8 cellular contexts compared by ENCODE assay signal in genomic region chr10:31697271-31698168, GRCh38.
DNase-seq lines count a peak whose midpoint lies in the region; ATAC-seq and TF ChIP-seq lines count a peak whose summit lies in the region.

No MANE protein-coding gene starts in this region.

- H2BK12ac ChIP-seq in neuronal stem cell (ENCODE audit: low read length) = peak overlapping the region; percentile 76

- H3K9me3 ChIP-seq in AG04450 (ENCODE audit: control insufficient read depth, insufficient read depth, low read length) (no peaks in the 10 kb centered on the region), neuronal stem cell (replicated peaks in 1 of 2; ENCODE audit: control insufficient read depth in 2 of 2, insufficient read depth in 1 of 2, low read depth in 1 of 2, low read length in 2 of 2) (peaks cover 0 to 2% of the 10 kb centered on the region in 2 donors)
- no peaks in the 10 kb centered on the region for H3K9me3 ChIP-seq in CD8-positive, alpha-beta T cell (ENCODE audit: low read length)

- peak; percentile 57 for DNase-seq in AG04450 (ENCODE audit: low read depth, low spot score)
- peak; percentile 80 for DNase-seq in NCI-H69 (lab: John Stamatoyannopoulos, UW)
- peak; percentile 82 for DNase-seq in fibroblast of gingiva (ENCODE audit: low read depth)
- DNase-seq in neuronal stem cell (ENCODE audit: low spot score) = no peak
- DNase-seq in effector CD4-positive, alpha-beta T cell = no peak
- no peak for DNase-seq in Calu3
- DNase-seq in CD8-positive, alpha-beta T cell = no peak
- DNase-seq in activated T-cell treated with anti-CD3 and anti-CD28 coated beads, Interleukin-2, amount 50 U/mL, for 1 hour = no peak

- H2BK15ac ChIP-seq in neuronal stem cell (ENCODE audit: low read length) = peak overlapping the region; percentile 47

- H3K4me2 ChIP-seq in neuronal stem cell (ENCODE audit: insufficient read depth, low read length, poor library complexity, severe bottlenecking) = no peak overlapping the region

- H4K91ac ChIP-seq in neuronal stem cell (ENCODE audit: low read depth, low read length, poor library complexity) = peak overlapping the region; percentile 22

- no peaks in the 10 kb centered on the region for H3K36me3 Mint-ChIP-seq in Calu3 (ENCODE audit: insufficient read depth, unreplicated experiment)
- no peaks in the 10 kb centered on the region for H3K36me3 Mint-ChIP-seq in CD8-positive, alpha-beta T cell

- H3K4me1 Mint-ChIP-seq in Calu3 (ENCODE audit: low read depth, unreplicated experiment) = no peaks in the 10 kb centered on the region
- no peaks in the 10 kb centered on the region for H3K4me1 Mint-ChIP-seq in CD8-positive, alpha-beta T cell (ENCODE audit: low read depth)

- peaks cover 41% of the 10 kb centered on the region for H3K27me3 Mint-ChIP-seq in Calu3 (ENCODE audit: unreplicated experiment)
- H3K27me3 Mint-ChIP-seq in CD8-positive, alpha-beta T cell (ENCODE audit: low read depth) = no peaks in the 10 kb centered on the region

- whole genome bisulfite sequencing in neuronal stem cell (ENCODE audit: extremely low coverage in 2 of 2, insufficient read length in 2 of 2, insufficient replicate concordance in 1 of 2), 2 donors = no CpG with 5 or more reads among the region's 19 CpGs

- peak overlapping the region; percentile 86 for H2AK5ac ChIP-seq in neuronal stem cell (ENCODE audit: low read depth, low read length)

- no peak overlapping the region for H2BK5ac ChIP-seq in neuronal stem cell (ENCODE audit: low read length)

- CTCF ChIA-PET in AG04450 (lab: Charles Lee) (interaction anchor here (0.8 kb wide), 1 partner anchor 78 kb away, joined by 3 read pairs; no protein-coding TSS in a partner anchor), Calu3 (lab: Charles Lee) (no interaction called here)
- CTCF ChIA-PET in CD8-positive, alpha-beta T cell (lab: Charles Lee) = no interaction called here

- peak overlapping the region; percentile 94 for H2AFZ ChIP-seq in neuronal stem cell (ENCODE audit: low read length)

- intact Hi-C loops in Calu3 (cut with micrococcal nuclease; ENCODE audit: unreplicated experiment) = no loop called here
- intact Hi-C loops in CD8-positive, alpha-beta T cell (cut with DNase I, micrococcal nuclease) = no loop called here

- H3K27me3 ChIP-seq in AG04450 (ENCODE audit: control insufficient read depth, insufficient read depth, low read length) (no peaks in the 10 kb centered on the region), neuronal stem cell (ENCODE audit: control insufficient read depth in 3 of 3, insufficient read depth in 3 of 3, low read depth in 1 of 3, low read length in 3 of 3) (no peaks in the 10 kb centered on the region)
- H3K27me3 ChIP-seq in CD8-positive, alpha-beta T cell (ENCODE audit: insufficient read depth, low read length) = no peaks in the 10 kb centered on the region

- BruUV-seq in Calu3 (replicated peaks; lab: Mats Ljungman, UMichigan) = no TSS peak

- no peak overlapping the region for H2BK120ac ChIP-seq in neuronal stem cell (ENCODE audit: low read depth, low read length)

- no peaks in the 10 kb centered on the region for H3K79me1 ChIP-seq in neuronal stem cell (ENCODE audit: low read depth, low read length)

- peak overlapping the region; percentile 65 for H3K18ac ChIP-seq in neuronal stem cell (ENCODE audit: low read length)

- H3K14ac ChIP-seq in neuronal stem cell (ENCODE audit: low read length) = peak overlapping the region; percentile 49

- peaks cover 11 to 16% of the 10 kb centered on the region in 2 donors for H3K4me1 ChIP-seq in neuronal stem cell (ENCODE audit: control insufficient read depth in 2 of 2, insufficient read depth in 1 of 2, low read depth in 1 of 2, low read length in 2 of 2)
- no peaks in the 10 kb centered on the region for H3K4me1 ChIP-seq in CD8-positive, alpha-beta T cell (ENCODE audit: insufficient read depth, low read length)

- H3K9me3 Mint-ChIP-seq in Calu3 (ENCODE audit: low read depth, unreplicated experiment) = no peaks in the 10 kb centered on the region
- no peaks in the 10 kb centered on the region for H3K9me3 Mint-ChIP-seq in CD8-positive, alpha-beta T cell

- H3K9ac ChIP-seq in neuronal stem cell (ENCODE audit: low read depth, low read length, poor library complexity) = no peak overlapping the region

- no peak overlapping the region for H3K23ac ChIP-seq in neuronal stem cell (ENCODE audit: low read depth, low read length, poor library complexity)

- H3K4me3 Mint-ChIP-seq in Calu3 (ENCODE audit: low read depth, unreplicated experiment) = no peak overlapping the region
- H3K4me3 Mint-ChIP-seq in CD8-positive, alpha-beta T cell = no peak overlapping the region

- ATAC-seq in CD8-positive, alpha-beta T cell = no peak

- H4K8ac ChIP-seq in neuronal stem cell (ENCODE audit: low read depth, low read length) = no peak overlapping the region

- peak overlapping the region; percentile 94 for H3K27ac ChIP-seq in AG04450 (ENCODE audit: low read depth, low read length)
- no peak overlapping the region for H3K27ac ChIP-seq in neuronal stem cell (replicated peaks; ENCODE audit: low read length)
- H3K27ac ChIP-seq in CD8-positive, alpha-beta T cell (ENCODE audit: low read depth, low read length) = no peak overlapping the region

- no peak overlapping the region for H3K4ac ChIP-seq in neuronal stem cell (ENCODE audit: low read length)

- H3K27ac Mint-ChIP-seq in Calu3 (ENCODE audit: unreplicated experiment) = no peak overlapping the region
- no peak overlapping the region for H3K27ac Mint-ChIP-seq in CD8-positive, alpha-beta T cell

- no peaks in the 10 kb centered on the region for H3K36me3 ChIP-seq in neuronal stem cell (replicated peaks in 1 of 2; ENCODE audit: control insufficient read depth in 2 of 2, insufficient read depth in 2 of 2, low read length in 2 of 2)
- H3K36me3 ChIP-seq in CD8-positive, alpha-beta T cell (ENCODE audit: insufficient read depth, low read length) = no peaks in the 10 kb centered on the region

- H3K4me3 ChIP-seq in AG04450 (ENCODE audit: low read depth, low read length) (peak overlapping the region; percentile 23; the same call in 1 of the 2 replicates), neuronal stem cell (ENCODE audit: low read length in 2 of 2) (no peak overlapping the region)
- H3K4me3 ChIP-seq in CD8-positive, alpha-beta T cell (ENCODE audit: low read depth, low read length) = no peak overlapping the region

- TF ChIP-seq CTCF in AG04450 (IDR thresholded peaks at IDR 0.05; ENCODE audit: low read depth, low read length) (no peak), Calu3 (IDR thresholded peaks at IDR 0.05; ENCODE audit: unreplicated experiment) (no peak)
- TF ChIP-seq CTCF in CD8-positive, alpha-beta T cell (IDR thresholded peaks at IDR 0.05) = no peak

- POLR2A ChIA-PET in AG04450 (lab: Yijun Ruan, JAX) = interaction anchor here (0.6 to 1.5 kb wide), 4 partner anchors 62 to 94 kb away, joined by 3 read pairs; no protein-coding TSS in a partner anchor
- POLR2A ChIA-PET in CD8-positive, alpha-beta T cell (lab: Charles Lee) = no interaction called here

Comparison
In these comparisons a context has a peak if more than half of its experiments do, and no peak if none do; other contexts are left out.
1. DNase-seq: peak in AG04450 (single experiment), NCI-H69 (single experiment) and fibroblast of gingiva (single experiment); none in neuronal stem cell (single experiment), effector CD4-positive, alpha-beta T cell (single experiment), Calu3 (single experiment), CD8-positive, alpha-beta T cell (0 of 7) and activated T-cell treated with anti-CD3 and anti-CD28 coated beads, Interleukin-2, amount 50 U/mL, for 1 hour (single experiment).